In the genomic region with DNA sequence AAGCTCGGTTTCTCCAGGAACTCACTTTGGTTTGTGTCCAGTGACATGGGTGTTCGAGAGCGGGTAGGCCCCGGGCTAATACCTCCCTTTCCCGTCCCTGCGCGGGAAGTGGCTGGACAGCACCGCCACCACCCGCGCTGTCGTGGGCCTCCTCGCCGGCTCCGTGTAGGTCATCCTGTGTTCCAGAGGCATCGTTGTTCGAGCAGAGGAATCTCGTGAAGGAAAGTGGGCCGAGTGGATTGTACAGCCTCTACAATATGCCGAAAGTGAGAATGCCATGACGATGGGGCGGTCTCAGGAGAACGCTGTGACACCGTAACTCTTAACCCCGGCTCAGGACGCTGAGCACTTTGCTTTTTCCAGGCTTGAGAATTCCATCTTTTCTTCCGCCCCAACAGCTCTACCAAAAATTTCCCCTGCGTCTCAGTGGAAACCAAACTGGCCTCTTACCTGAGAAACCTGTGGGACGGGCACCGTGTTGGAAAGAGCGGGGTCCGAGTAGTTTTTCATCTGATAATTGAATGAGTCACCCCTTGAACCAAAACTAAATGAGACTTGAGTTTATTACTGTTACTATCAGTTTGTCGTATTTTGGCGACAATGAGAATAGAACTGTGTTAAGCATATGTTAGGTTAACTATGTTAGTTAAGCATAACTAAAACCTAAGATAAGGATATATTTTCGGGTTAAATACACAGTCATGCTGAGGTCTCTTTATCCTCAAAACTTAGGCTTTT, we compare ENCODE assay signal across 8 cellular contexts. TPM values are rescaled to one million over a fixed set of nuclear protein-coding genes. Genes with fewer than 3 reads are reported as not detected.
DNase-seq lines count a peak whose midpoint lies in the region; ATAC-seq, FAIRE-seq and TF ChIP-seq lines count a peak whose summit lies in the region.

No MANE protein-coding gene starts in this region.

- peaks cover 92% of the 10 kb centered on the region for H3K79me2 ChIP-seq in endothelial cell of umbilical vein (ENCODE audit: control insufficient read depth, insufficient read depth, low read length)

- no peaks in the 10 kb centered on the region for H4K20me1 ChIP-seq in endothelial cell of umbilical vein (replicated peaks; ENCODE audit: control insufficient read depth, extremely low read depth, insufficient read depth, low read length)

- H3K9me1 ChIP-seq in endothelial cell of umbilical vein (replicated peaks; ENCODE audit: control insufficient read depth, extremely low read depth, insufficient read depth, low read length) = no peaks in the 10 kb centered on the region

- no peaks in the 10 kb centered on the region for H3K27me3 ChIP-seq in Panc1 (ENCODE audit: control insufficient read depth, insufficient read depth, low read length)
- no peaks in the 10 kb centered on the region for H3K27me3 ChIP-seq in endothelial cell of umbilical vein (ENCODE audit: control insufficient read depth in 2 of 2, insufficient read depth in 2 of 2, low read length in 2 of 2)

- DNase-seq in GM12865 (ENCODE audit: low read depth) (no peak), Panc1 (ENCODE audit: low read depth, low spot score) (no peak), endothelial cell of umbilical vein (ENCODE audit: low read depth, low spot score) (no peak), neural crest cell (ENCODE audit: low read depth, low spot score) (no peak), HT-29 (ENCODE audit: low spot score) (no peak), GF-D8 (lab: John Stamatoyannopoulos, UW) (no peak)

- dilution Hi-C loops in endothelial cell of umbilical vein (cut with MboI; ENCODE audit: extremely low pct_ligation_motif_present, low sequenced_read_pairs) = no loop called here

- H3K4me1 Mint-ChIP-seq in neural crest cell = peaks cover 42% of the 10 kb centered on the region

- BruUV-seq in Panc1 (replicated peaks; lab: Mats Ljungman, UMichigan) = TSS peak; percentile 88
- BruUV-seq in endothelial cell of umbilical vein (replicated peaks; lab: Mats Ljungman, UMichigan) = TSS peak; percentile 69

- peak overlapping the region; percentile 97 for H3K27ac Mint-ChIP-seq in neural crest cell (ENCODE audit: unreplicated experiment)

- H3K4me3 Mint-ChIP-seq in neural crest cell = peak overlapping the region; percentile 99

- peak overlapping the region; percentile 99 for H3K9ac ChIP-seq in endothelial cell of umbilical vein (replicated peaks; ENCODE audit: extremely low read depth, insufficient read depth, low read length)

- H3K4me1 ChIP-seq in Panc1 (ENCODE audit: control insufficient read depth, insufficient read depth, low read length) (peaks cover 31% of the 10 kb centered on the region), endothelial cell of umbilical vein (ENCODE audit: control insufficient read depth, extremely low read depth, insufficient read depth, low read length) (peaks cover 35% of the 10 kb centered on the region)

- POLR2A ChIA-PET in Panc1 (lab: Charles Lee) (no interaction called here), endothelial cell of umbilical vein (lab: Charles Lee) (no interaction called here)

- H3K27ac ChIP-seq in Panc1 (ENCODE audit: low read length) (peak overlapping the region; percentile 99), endothelial cell of umbilical vein (ENCODE audit: insufficient read depth, low read depth, low read length) (peak overlapping the region; percentile 96)

- peak overlapping the region; percentile 86 for H2AFZ ChIP-seq in endothelial cell of umbilical vein (ENCODE audit: low read depth, low read length)

- ATAC-seq in HG02571 (IDR thresholded peaks at IDR 0.05; ENCODE audit: unreplicated experiment) (peak; percentile 26), Panc1 (peak; percentile 54), GM19467 (IDR thresholded peaks at IDR 0.05; ENCODE audit: unreplicated experiment) (no peak)

- H3K36me3 ChIP-seq in Panc1 (ENCODE audit: control insufficient read depth, insufficient read depth, low read length) = peaks cover 28% of the 10 kb centered on the region
- peaks cover 0 to 3% of the 10 kb centered on the region in 2 experiments for H3K36me3 ChIP-seq in endothelial cell of umbilical vein (ENCODE audit: control insufficient read depth in 2 of 2, extremely low read depth in 1 of 2, insufficient read depth in 2 of 2, low read length in 2 of 2)

- H3K9me3 ChIP-seq in Panc1 (ENCODE audit: control insufficient read depth, insufficient read depth, low read depth, low read length) (no peaks in the 10 kb centered on the region), endothelial cell of umbilical vein (replicated peaks; ENCODE audit: control insufficient read depth, insufficient read depth, low read length) (no peaks in the 10 kb centered on the region)

- no peak for FAIRE-seq in endothelial cell of umbilical vein (lab: Jason Lieb, UNC)

- CTCF ChIA-PET in Panc1 (lab: Charles Lee) = no interaction called here
- CTCF ChIA-PET in endothelial cell of umbilical vein (lab: Charles Lee) = interaction anchor here (1.1 to 2.1 kb wide), 17 partner anchors 9 to 852 kb away, joined by 3 to 19 read pairs (median 6); a partner anchor contains a TSS

- H3K4me3 ChIP-seq in GM12865 (ENCODE audit: low read depth, low read length) (peak overlapping the region; percentile 89), Panc1 (ENCODE audit: low read depth in 2 of 2, low read length in 2 of 2) (peak overlapping the region; percentile 72 to 89), endothelial cell of umbilical vein (replicated peaks in 1 of 3; ENCODE audit: insufficient read depth in 1 of 3, low read depth in 1 of 3, low read length in 3 of 3) (peak overlapping the region; percentile 35 to 83 (median 83))

- H3K36me3 Mint-ChIP-seq in neural crest cell (ENCODE audit: low read depth) = peaks cover 3% of the 10 kb centered on the region

- intact Hi-C loops in Panc1 (cut with micrococcal nuclease; ENCODE audit: unreplicated experiment) (no loop called here), endothelial cell of umbilical vein (cut with micrococcal nuclease) (loop anchor here (1.0 kb wide), 3 partner anchors 54 to 119 kb away; a partner anchor contains a TSS)

- peak overlapping the region; percentile 87 for H3K4me2 ChIP-seq in endothelial cell of umbilical vein (ENCODE audit: insufficient read depth, low read length)

- no peaks in the 10 kb centered on the region for H3K27me3 Mint-ChIP-seq in neural crest cell (ENCODE audit: low read depth)

- no peak for TF ChIP-seq CTCF in GM12865 (IDR thresholded peaks at IDR 0.05; ENCODE audit: insufficient read depth, low read depth, low read length, missing control alignments)
- TF ChIP-seq CTCF in Panc1 (IDR thresholded peaks at IDR 0.05) = no peak
- TF ChIP-seq CTCF in endothelial cell of umbilical vein (IDR thresholded peaks at IDR 0.05; ENCODE audit: extremely low read depth in 1 of 2, insufficient read depth in 1 of 2, low read depth in 1 of 2, low read length in 2 of 2) = no peak
- no peak for TF ChIP-seq CTCF in neural crest cell (conservative IDR thresholded peaks at IDR 0.05)

- no peaks in the 10 kb centered on the region for H3K9me3 Mint-ChIP-seq in neural crest cell

- in situ Hi-C loops in Panc1 (cut with HindIII; ENCODE audit: low pct_unique_long_range_greater_than_20kb, low sequenced_read_pairs) = no loop called here

- peak; percentile 46 for TF ChIP-seq POLR2A in endothelial cell of umbilical vein (IDR thresholded peaks at IDR 0.05; ENCODE audit: low read depth, low read length)

TF ChIP-seq in endothelial cell of umbilical vein, 7 proteins besides CTCF, POLR2A, EP300 and RAD21 (continues in another document):
- TF ChIP-seq POLR2AphosphoS5 (IDR thresholded peaks at IDR 0.05; ENCODE audit: insufficient read depth, low read depth, low read length) (peak; percentile 28), JUN (IDR thresholded peaks at IDR 0.05; ENCODE audit: borderline replicate concordance, insufficient read depth, insufficient read length, low read depth) (peak; percentile 35), EZH2 (IDR thresholded peaks at IDR 0.05; ENCODE audit: borderline replicate concordance, low read depth, low read length, severe bottlenecking) (no peak)

RNA-seq across cellular contexts. Expression of a gene that starts 0.5 kb away (rescaled TPM):
- 116 TPM for total RNA-seq in Panc1 (2021; ENCODE audit: unreplicated experiment)
- 76.4 TPM for polyA plus RNA-seq in Panc1 (2012; ENCODE audit: insufficient read length)
- 130 and 135 TPM in 2 replicates for total RNA-seq in endothelial cell of umbilical vein
- polyA plus RNA-seq in endothelial cell of umbilical vein = 20.2 and 36.8 TPM in 2 replicates
- polyA plus RNA-seq in endothelial cell of umbilical vein (2011; cell fraction: cytosol; rRNA removed) = 64.9 and 85.2 TPM in 2 replicates
- 31.1 and 55.5 TPM in 2 replicates for polyA plus RNA-seq in endothelial cell of umbilical vein (2011; cell fraction: nucleus; rRNA removed)
- 161 and 284 TPM in 2 replicates for polyA plus RNA-seq in endothelial cell of umbilical vein (2012)
- polyA minus RNA-seq in endothelial cell of umbilical vein = 86.2 and 99.6 TPM in 2 replicates
- polyA minus RNA-seq in endothelial cell of umbilical vein (2011; cell fraction: cytosol; rRNA and poly(A)+ RNA removed) = 125 TPM
- 12.5 and 21.0 TPM in 2 replicates for polyA minus RNA-seq in endothelial cell of umbilical vein (2011; cell fraction: nucleus; rRNA and poly(A)+ RNA removed)
- 108 and 115 TPM in 2 replicates for total RNA-seq in neural crest cell
- total RNA-seq in HT-29 (2014; rRNA removed; shearing (Covaris generic)) = 99.9 and 100 TPM in 2 replicates

RNA-seq across cellular contexts. Expression of a gene that starts 1.0 kb away (rescaled TPM):
- 68.6 TPM for total RNA-seq in Panc1 (2021; ENCODE audit: unreplicated experiment)
- polyA plus RNA-seq in Panc1 (2012; ENCODE audit: insufficient read length) = 68.0 TPM
- 60.7 and 63.1 TPM in 2 replicates for total RNA-seq in endothelial cell of umbilical vein
- 27.8 and 28.6 TPM in 2 replicates for polyA plus RNA-seq in endothelial cell of umbilical vein
- polyA plus RNA-seq in endothelial cell of umbilical vein (2011; cell fraction: cytosol; rRNA removed) = 33.2 and 33.3 TPM in 2 replicates
- polyA plus RNA-seq in endothelial cell of umbilical vein (2011; cell fraction: nucleus; rRNA removed) = 21.0 and 26.0 TPM in 2 replicates
- 60.6 and 80.7 TPM in 2 replicates for polyA plus RNA-seq in endothelial cell of umbilical vein (2012)
- polyA minus RNA-seq in endothelial cell of umbilical vein = 37.5 and 41.0 TPM in 2 replicates
- polyA minus RNA-seq in endothelial cell of umbilical vein (2011; cell fraction: cytosol; rRNA and poly(A)+ RNA removed) = 39.0 TPM
- polyA minus RNA-seq in endothelial cell of umbilical vein (2011; cell fraction: nucleus; rRNA and poly(A)+ RNA removed) = 61.0 and 63.1 TPM in 2 replicates
- 51.2 and 52.9 TPM in 2 replicates for total RNA-seq in neural crest cell
- total RNA-seq in HT-29 (2014; rRNA removed; shearing (Covaris generic)) = 27.3 and 36.5 TPM in 2 replicates

RNA-seq across cellular contexts. Expression of a gene that starts 51.3 kb away (rescaled TPM):
- 9.1 TPM for total RNA-seq in Panc1 (2021; ENCODE audit: unreplicated experiment)
- polyA plus RNA-seq in Panc1 (2012; ENCODE audit: insufficient read length) = 5.6 TPM
- 3.8 and 4.7 TPM in 2 replicates for total RNA-seq in endothelial cell of umbilical vein
- 0.84 and 1.4 TPM in 2 replicates for polyA plus RNA-seq in endothelial cell of umbilical vein
- polyA plus RNA-seq in endothelial cell of umbilical vein (2011; cell fraction: cytosol; rRNA removed) = 2.0 and 3.0 TPM in 2 replicates
- polyA plus RNA-seq in endothelial cell of umbilical vein (2011; cell fraction: nucleus; rRNA removed) = 1.1 and 2.1 TPM in 2 replicates
- 3.8 and 8.1 TPM in 2 replicates for polyA plus RNA-seq in endothelial cell of umbilical vein (2012)
- polyA minus RNA-seq in endothelial cell of umbilical vein = 0.34 and 0.83 TPM in 2 replicates
- polyA minus RNA-seq in endothelial cell of umbilical vein (2011; cell fraction: cytosol; rRNA and poly(A)+ RNA removed) = 15.7 TPM
- polyA minus RNA-seq in endothelial cell of umbilical vein (2011; cell fraction: nucleus; rRNA and poly(A)+ RNA removed) = 0.29 and 1.7 TPM in 2 replicates
- not detected in 2 replicates for total RNA-seq in neural crest cell
- 32.1 and 48.1 TPM in 2 replicates for total RNA-seq in HT-29 (2014; rRNA removed; shearing (Covaris generic))
